ENCODE assay signal across 8 cellular contexts in the genomic region with DNA sequence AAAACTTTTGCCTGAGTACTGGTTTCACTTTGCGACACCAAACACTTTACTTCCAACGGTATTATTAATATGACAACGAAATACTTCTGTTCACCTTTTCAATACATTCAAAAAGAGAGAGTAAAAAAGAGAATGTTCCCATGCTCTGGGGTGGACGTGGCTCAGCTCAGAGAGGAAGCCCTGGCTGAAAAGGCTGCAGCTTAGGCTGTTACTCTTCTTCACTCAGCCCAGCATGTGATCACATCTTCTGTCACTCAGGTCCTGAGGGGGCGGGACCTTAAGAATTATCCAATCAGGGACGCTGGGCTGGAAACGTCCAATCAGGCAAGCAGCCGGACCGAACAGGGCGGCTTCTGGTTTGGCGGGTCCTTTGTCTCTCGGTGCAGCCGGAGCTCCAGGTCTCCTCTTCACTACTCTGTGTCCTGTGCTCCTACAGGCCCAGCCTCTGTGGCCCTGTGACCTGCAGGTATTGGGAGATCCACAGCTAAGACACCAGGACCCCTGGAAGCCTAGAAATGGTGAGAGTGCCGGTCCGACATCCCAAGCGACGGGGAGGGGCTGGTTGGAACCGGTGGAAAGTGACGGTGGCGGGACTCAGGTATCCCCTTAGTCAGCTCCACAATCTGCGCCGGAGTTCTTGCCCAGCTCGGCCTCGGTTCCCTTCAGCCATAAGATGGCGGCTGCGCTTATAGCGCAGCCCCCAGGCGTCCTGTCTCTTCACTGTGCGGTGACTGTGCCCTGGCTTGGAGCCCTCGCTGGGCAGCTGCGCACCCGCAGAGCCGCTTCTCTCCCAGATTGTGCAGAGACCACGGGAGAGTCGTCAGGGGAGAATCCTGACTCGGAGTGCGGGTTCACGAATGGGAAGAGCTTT. TPM values are rescaled to one million over a fixed set of nuclear protein-coding genes. Genes with fewer than 3 reads are reported as not detected.
A peak's percentile ranks its signal among the peaks of the same experiment; 100 is the strongest.
DNase-seq lines count a peak whose midpoint lies in the region; ATAC-seq and TF ChIP-seq lines count a peak whose summit lies in the region.

A gene (plus strand): TSS at position 373 of the 871 bp plus-strand sequence. CDS start 143 bp downstream, at position 516.

- H3K4me1 ChIP-seq in A673 (ENCODE audit: insufficient read depth, low read length, poor library complexity, severe bottlenecking) (no peaks in the 10 kb centered on the region), duodenal mucosa (ENCODE audit: control insufficient read depth in 1 of 2, insufficient read depth in 2 of 2, low read length in 2 of 2) (peaks cover 0 to 6% of the 10 kb centered on the region in 2 donors), liver (ENCODE audit: control insufficient read depth in 4 of 4, insufficient read depth in 4 of 4, low read length in 3 of 4) (no peaks in the 10 kb centered on the region)

- peak within 1 kb of the TSS; percentile 93 for H3K27ac Mint-ChIP-seq in activated CD4-positive, alpha-beta memory T cell treated with anti-CD3 and anti-CD28 coated beads, Interleukin-2, amount 10 ng/mL, durations not matched to agents 7 days and 5 days

- CTCF ChIA-PET in A673 (lab: Charles Lee), result no interaction called here
- CTCF ChIA-PET in activated CD4-positive, alpha-beta memory T cell treated with anti-CD3 and anti-CD28 coated beads, Interleukin-2, amount 10 ng/mL, durations not matched to agents 7 days and 5 days (lab: Charles Lee), result interaction anchor here (1.0 kb wide), 1 partner anchor 35 kb away, joined by 4 read pairs; a partner anchor contains a TSS

- H3K27ac ChIP-seq in A673 (ENCODE audit: low read depth, low read length, poor library complexity, severe bottlenecking) (peak within 1 kb of the TSS; percentile 80), duodenal mucosa (ENCODE audit: low read depth, low read length) (peak within 1 kb of the TSS; percentile 76), liver (ENCODE audit: low read depth in 1 of 2, low read length in 2 of 2) (peak within 1 kb of the TSS; percentile 55 to 71)

- H3K9ac ChIP-seq in duodenal mucosa (ENCODE audit: low read depth in 1 of 2, low read length in 2 of 2) (peak within 1 kb of the TSS; percentile 51 to 80), liver (ENCODE audit: low read depth in 1 of 2, low read length in 2 of 2) (peak within 1 kb of the TSS; percentile 27 to 74)

- peaks cover 31% of the 10 kb centered on the region for H3K4me1 Mint-ChIP-seq in activated CD4-positive, alpha-beta memory T cell treated with anti-CD3 and anti-CD28 coated beads, Interleukin-2, amount 10 ng/mL, durations not matched to agents 7 days and 5 days

- no peaks in the 10 kb centered on the region for H3K27me3 Mint-ChIP-seq in activated CD4-positive, alpha-beta memory T cell treated with anti-CD3 and anti-CD28 coated beads, Interleukin-2, amount 10 ng/mL, durations not matched to agents 7 days and 5 days

- peak in 1 of 2 donors; percentile 8 for TF ChIP-seq RAD21 in liver (IDR thresholded peaks at IDR 0.05)

- intact Hi-C loops in A673 (cut with micrococcal nuclease; ENCODE audit: unreplicated experiment), result no loop called here

- H3K36me3 Mint-ChIP-seq in activated CD4-positive, alpha-beta memory T cell treated with anti-CD3 and anti-CD28 coated beads, Interleukin-2, amount 10 ng/mL, durations not matched to agents 7 days and 5 days (ENCODE audit: low read depth), result peaks cover 78% of the 10 kb centered on the region

- H3K4me3 ChIP-seq in A673 (ENCODE audit: low read depth, low read length, poor library complexity, severe bottlenecking) (peak within 1 kb of the TSS; percentile 63), duodenal mucosa (ENCODE audit: low read depth in 1 of 2, low read length in 2 of 2) (peak within 1 kb of the TSS; percentile 75 to 90), liver (ENCODE audit: low read depth in 1 of 3, low read length in 3 of 3) (peak within 1 kb of the TSS; percentile 49 to 69 (median 66))

- peaks cover 66% of the 10 kb centered on the region for H3K9me3 Mint-ChIP-seq in activated CD4-positive, alpha-beta memory T cell treated with anti-CD3 and anti-CD28 coated beads, Interleukin-2, amount 10 ng/mL, durations not matched to agents 7 days and 5 days

- H3K36me3 ChIP-seq in A673 (ENCODE audit: insufficient read depth, low read length, poor library complexity, severe bottlenecking) (no peaks in the 10 kb centered on the region), duodenal mucosa (ENCODE audit: control insufficient read depth in 1 of 2, insufficient read depth in 2 of 2, low read length in 2 of 2) (no peaks in the 10 kb centered on the region), liver (ENCODE audit: control insufficient read depth in 4 of 4, insufficient read depth in 3 of 4, low read depth in 1 of 4, low read length in 3 of 4) (no peaks in the 10 kb centered on the region)

- TSS peak; percentile 34 for BruUV-seq in A673 (replicated peaks; lab: Mats Ljungman, UMichigan)

- H3K27me3 ChIP-seq in A673 (replicated peaks; ENCODE audit: insufficient read depth, low read depth, low read length, poor library complexity) (no peaks in the 10 kb centered on the region), duodenal mucosa (ENCODE audit: control insufficient read depth in 1 of 2, insufficient read depth in 2 of 2, low read length in 2 of 2) (no peaks in the 10 kb centered on the region), liver (ENCODE audit: control insufficient read depth in 4 of 4, insufficient read depth in 4 of 4, low read length in 3 of 4) (no peaks in the 10 kb centered on the region)

- TF ChIP-seq CTCF in A673 (conservative IDR thresholded peaks at IDR 0.05; ENCODE audit: low read depth, low read length), result no peak
- TF ChIP-seq CTCF in liver (IDR thresholded peaks at IDR 0.05; ENCODE audit: low read depth, low read length, missing input control), result no peak

- 2% methylated on average over 38 of the region's 38 CpGs for WGBS in liver

- ATAC-seq in GM18868 (IDR thresholded peaks at IDR 0.05; ENCODE audit: unreplicated experiment) (peak; percentile 92), HG03159 (IDR thresholded peaks at IDR 0.05; ENCODE audit: unreplicated experiment) (peak; percentile 95)

- DNase-seq in A673 (ENCODE audit: low spot score) (peak; percentile 93), NCI-H510A treated with DMSO at 0.1 percent for 48 hours (lab: John Stamatoyannopoulos, UW) (peak; percentile 94)
- DNase-seq in activated CD4-positive, alpha-beta memory T cell treated with anti-CD3 and anti-CD28 coated beads, Interleukin-2, amount 10 ng/mL, durations not matched to agents 7 days and 5 days, result peak; percentile 93
- DNase-seq in stimulated activated CD4-positive, alpha-beta T cell treated with anti-CD3 and anti-CD28 coated beads, Interleukin-2, amount 100 ng/mL, for 48 hours, result peak; percentile 81 to 86

- POLR2A ChIA-PET in A673 (lab: Charles Lee; ENCODE audit: low non-redundant PET), result interaction anchor here (0.6 kb wide), 1 partner anchor 302 kb away, joined by 8 read pairs; no protein-coding TSS in a partner anchor
- POLR2A ChIA-PET in activated CD4-positive, alpha-beta memory T cell treated with anti-CD3 and anti-CD28 coated beads, Interleukin-2, amount 10 ng/mL, durations not matched to agents 7 days and 5 days (lab: Charles Lee), result interaction anchor here (0.6 to 5.7 kb wide), 25 partner anchors 10 to 1428 kb away, joined by 3 to 93 read pairs (median 4); a partner anchor contains a TSS

- peak within 1 kb of the TSS; percentile 96 for H3K4me3 Mint-ChIP-seq in activated CD4-positive, alpha-beta memory T cell treated with anti-CD3 and anti-CD28 coated beads, Interleukin-2, amount 10 ng/mL, durations not matched to agents 7 days and 5 days

- H3K9me3 ChIP-seq in A673 (ENCODE audit: low read depth, low read length, poor library complexity, severe bottlenecking), result peaks cover 28% of the 10 kb centered on the region
- peaks cover 12 to 26% of the 10 kb centered on the region in 2 donors for H3K9me3 ChIP-seq in duodenal mucosa (ENCODE audit: control insufficient read depth in 1 of 2, low read length in 2 of 2)
- H3K9me3 ChIP-seq in liver (ENCODE audit: control insufficient read depth in 4 of 4, low read length in 3 of 4), result peaks cover 22 to 68% (median 33%) of the 10 kb centered on the region in 4 donors

TF ChIP-seq in liver, 16 proteins besides CTCF, POLR2A, EP300 and RAD21:
- TF ChIP-seq SP1 (IDR thresholded peaks at IDR 0.05), result peak; percentile 52
- TF ChIP-seq, protein P1, sequence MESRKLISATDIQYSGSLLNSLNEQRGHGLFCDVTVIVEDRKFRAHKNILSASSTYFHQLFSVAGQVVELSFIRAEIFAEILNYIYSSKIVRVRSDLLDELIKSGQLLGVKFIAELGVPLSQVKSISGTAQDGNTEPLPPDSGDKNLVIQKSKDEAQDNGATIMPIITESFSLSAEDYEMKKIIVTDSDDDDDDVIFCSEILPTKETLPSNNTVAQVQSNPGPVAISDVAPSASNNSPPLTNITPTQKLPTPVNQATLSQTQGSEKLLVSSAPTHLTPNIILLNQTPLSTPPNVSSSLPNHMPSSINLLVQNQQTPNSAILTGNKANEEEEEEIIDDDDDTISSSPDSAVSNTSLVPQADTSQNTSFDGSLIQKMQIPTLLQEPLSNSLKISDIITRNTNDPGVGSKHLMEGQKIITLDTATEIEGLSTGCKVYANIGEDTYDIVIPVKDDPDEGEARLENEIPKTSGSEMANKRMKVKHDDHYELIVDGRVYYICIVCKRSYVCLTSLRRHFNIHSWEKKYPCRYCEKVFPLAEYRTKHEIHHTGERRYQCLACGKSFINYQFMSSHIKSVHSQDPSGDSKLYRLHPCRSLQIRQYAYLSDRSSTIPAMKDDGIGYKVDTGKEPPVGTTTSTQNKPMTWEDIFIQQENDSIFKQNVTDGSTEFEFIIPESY (IDR thresholded peaks at IDR 0.05), result no peak
- no peak for TF ChIP-seq FOXA2 (IDR thresholded peaks at IDR 0.05)
- TF ChIP-seq GABPA (IDR thresholded peaks at IDR 0.05 in 1 of 2, conservative IDR thresholded peaks at IDR 0.05 in 1 of 2), result no peak
- no peak for TF ChIP-seq FOXA1 (IDR thresholded peaks at IDR 0.05)
- TF ChIP-seq EGR1 (IDR thresholded peaks at IDR 0.05; ENCODE audit: low read depth in 2 of 2), result no peak
- peak; percentile 52 for TF ChIP-seq TAF1 (conservative IDR thresholded peaks at IDR 0.05)
- TF ChIP-seq, protein P2, sequence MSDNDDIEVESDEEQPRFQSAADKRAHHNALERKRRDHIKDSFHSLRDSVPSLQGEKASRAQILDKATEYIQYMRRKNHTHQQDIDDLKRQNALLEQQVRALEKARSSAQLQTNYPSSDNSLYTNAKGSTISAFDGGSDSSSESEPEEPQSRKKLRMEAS (IDR thresholded peaks at IDR 0.05), result no peak
- TF ChIP-seq YY1 (IDR thresholded peaks at IDR 0.05), result peak; percentile 47
- TF ChIP-seq NR2F2 (IDR thresholded peaks at IDR 0.05), result no peak

RNA-seq across cellular contexts. Expression of the gene that starts here (rescaled TPM):
- total RNA-seq in A673 (2021), result 8.7 and 13.1 TPM in 2 replicates
- 10 to 100 TPM; 11.4 to 11.7 TPM for total RNA-seq in activated CD4-positive, alpha-beta memory T cell treated with anti-CD3 and anti-CD28 coated beads, Interleukin-2, amount 10 ng/mL, durations not matched to agents 7 days and 5 days
- 1 to 10 TPM in 1 of 2 donors, under 1 TPM in 1; 0.67 to 3.2 TPM for total RNA-seq in liver
- polyA plus RNA-seq in liver, result under 1 TPM; 0.24 to 0.61 TPM

Comparison
In these comparisons a context has a peak if more than half of its experiments do, and no peak if none do; other contexts are left out.
1. Peak in every context shown above with its lines: DNase-seq, ATAC-seq, H3K4me3 ChIP-seq and H3K27ac ChIP-seq.